Comparison of ENCODE assay signal across 8 cellular contexts in the genomic region with DNA sequence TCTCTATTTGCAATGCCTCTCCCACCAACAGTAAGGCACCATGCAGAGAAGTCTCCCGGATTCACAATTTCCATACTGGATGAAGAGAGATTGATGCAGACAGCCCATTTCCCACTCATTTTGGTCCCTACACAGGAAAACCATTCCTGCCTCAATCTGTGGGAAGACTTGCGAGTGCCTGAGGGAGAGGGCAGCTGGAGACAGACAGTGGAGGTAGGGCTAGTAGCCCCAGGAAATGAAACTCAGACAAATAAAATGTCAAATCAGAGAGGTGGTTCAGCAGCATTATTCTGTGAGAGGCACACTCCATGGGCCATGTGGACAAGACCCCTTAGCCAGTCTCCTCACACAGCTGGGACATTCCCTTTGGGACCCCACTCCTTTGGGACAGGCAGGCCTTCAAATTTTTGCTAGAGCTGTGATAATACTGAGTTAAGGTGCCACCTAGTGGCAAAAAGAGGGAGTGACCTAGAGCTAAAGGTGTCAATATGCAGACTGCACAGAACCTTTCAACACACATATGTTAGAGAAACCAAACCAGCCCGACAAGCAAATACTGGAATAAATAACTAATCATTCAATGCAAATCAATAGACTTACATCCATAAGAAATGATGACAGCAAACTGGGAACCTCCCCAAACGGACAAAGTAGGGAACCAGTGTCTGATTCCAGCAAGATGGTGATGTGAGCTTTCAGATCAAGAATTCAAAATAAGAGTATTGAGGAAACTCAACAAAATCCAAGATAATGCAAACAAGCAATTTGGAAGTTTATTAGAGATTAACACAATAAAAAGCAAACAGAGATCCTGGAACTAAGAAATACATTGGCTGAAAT.
DNase-seq lines count a peak whose midpoint lies in the region; ATAC-seq and TF ChIP-seq lines count a peak whose summit lies in the region.

No MANE protein-coding gene starts in this region.

- TF ChIP-seq CTCF in heart left ventricle (IDR thresholded peaks at IDR 0.05), result peak in 8 of 12 donors; percentile 11 to 39 (median 27)
- TF ChIP-seq CTCF in liver (IDR thresholded peaks at IDR 0.05; ENCODE audit: low read depth, low read length, missing input control), result peak; percentile 73

- H3K27me3 ChIP-seq in heart left ventricle (no peaks in the 10 kb centered on the region), liver (ENCODE audit: control insufficient read depth in 4 of 4, insufficient read depth in 4 of 4, low read length in 3 of 4) (no peaks in the 10 kb centered on the region)

- no peak for DNase-seq in heart left ventricle
- DNase-seq in left ventricle myocardium superior, result no peak
- DNase-seq in activated CD4-positive, alpha-beta T cell treated with anti-CD3 and anti-CD28 coated beads, Interleukin-2, amount 50 U/mL, for 48 hours, result peak; percentile 2 to 18
- no peak for DNase-seq in activated CD8-positive, alpha-beta memory T cell treated with anti-CD3 and anti-CD28 coated beads, Interleukin-2, amount 50 U/mL, for 4 hours

- H3K4me3 ChIP-seq in heart left ventricle (no peak overlapping the region), liver (ENCODE audit: low read depth in 1 of 3, low read length in 3 of 3) (no peak overlapping the region)

- no peak overlapping the region for H3K27ac ChIP-seq in heart left ventricle
- H3K27ac ChIP-seq in liver (ENCODE audit: low read depth in 1 of 2, low read length in 2 of 2), result no peak overlapping the region

- TF ChIP-seq RAD21 in liver (IDR thresholded peaks at IDR 0.05), result peak; percentile 76 to 84

- TF ChIP-seq POLR2A in heart left ventricle (IDR thresholded peaks at IDR 0.05), result no peak

- H3K9me3 ChIP-seq in heart left ventricle (peaks cover 0 to 58% (median 21%) of the 10 kb centered on the region in 12 donors), liver (ENCODE audit: control insufficient read depth in 4 of 4, low read length in 3 of 4) (no peaks in the 10 kb centered on the region)

- no peaks in the 10 kb centered on the region for H3K36me3 ChIP-seq in heart left ventricle
- no peaks in the 10 kb centered on the region for H3K36me3 ChIP-seq in liver (ENCODE audit: control insufficient read depth in 4 of 4, insufficient read depth in 3 of 4, low read depth in 1 of 4, low read length in 3 of 4)

- H3K4me1 ChIP-seq in heart left ventricle (no peaks in the 10 kb centered on the region), liver (ENCODE audit: control insufficient read depth in 4 of 4, insufficient read depth in 4 of 4, low read length in 3 of 4) (no peaks in the 10 kb centered on the region)

- intact Hi-C loops in heart left ventricle (cut with DNase I), result no loop called here
- intact Hi-C loops in left ventricle myocardium superior (cut with micrococcal nuclease), result no loop called here

- WGBS in heart left ventricle, 4 donors, result 57 to 68% (median 64%) methylated on average over 4 of the region's 4 CpGs
- WGBS in liver, result 60% methylated on average over 4 of the region's 4 CpGs

- H3K9ac ChIP-seq in liver (ENCODE audit: low read depth in 1 of 2, low read length in 2 of 2), result no peak overlapping the region

- ATAC-seq in heart left ventricle, result no peak
- ATAC-seq in left ventricle myocardium superior, result no peak
- ATAC-seq in GM21390 (IDR thresholded peaks at IDR 0.05; ENCODE audit: unreplicated experiment), result peak; percentile 95
- peak; percentile 95 for ATAC-seq in HG03565 (IDR thresholded peaks at IDR 0.05; ENCODE audit: unreplicated experiment)
- ATAC-seq in GM19023 (IDR thresholded peaks at IDR 0.05; ENCODE audit: unreplicated experiment), result no peak

TF ChIP-seq in liver, 16 proteins besides CTCF, POLR2A, EP300 and RAD21:
- TF ChIP-seq YY1 (IDR thresholded peaks at IDR 0.05) (no peak), SP1 (IDR thresholded peaks at IDR 0.05) (no peak), NR2F2 (IDR thresholded peaks at IDR 0.05) (no peak), EGR1 (IDR thresholded peaks at IDR 0.05; ENCODE audit: low read depth in 2 of 2) (no peak), JUND (IDR thresholded peaks at IDR 0.05) (no peak), HNF4A (conservative IDR thresholded peaks at IDR 0.05) (no peak), HNF4G (IDR thresholded peaks at IDR 0.05) (no peak), FOXA2 (IDR thresholded peaks at IDR 0.05) (no peak), GABPA (IDR thresholded peaks at IDR 0.05 in 1 of 2, conservative IDR thresholded peaks at IDR 0.05 in 1 of 2) (no peak), TAF1 (conservative IDR thresholded peaks at IDR 0.05) (no peak), FOXA1 (IDR thresholded peaks at IDR 0.05) (no peak), RXRA (IDR thresholded peaks at IDR 0.05) (no peak)
- TF ChIP-seq, protein P1, sequence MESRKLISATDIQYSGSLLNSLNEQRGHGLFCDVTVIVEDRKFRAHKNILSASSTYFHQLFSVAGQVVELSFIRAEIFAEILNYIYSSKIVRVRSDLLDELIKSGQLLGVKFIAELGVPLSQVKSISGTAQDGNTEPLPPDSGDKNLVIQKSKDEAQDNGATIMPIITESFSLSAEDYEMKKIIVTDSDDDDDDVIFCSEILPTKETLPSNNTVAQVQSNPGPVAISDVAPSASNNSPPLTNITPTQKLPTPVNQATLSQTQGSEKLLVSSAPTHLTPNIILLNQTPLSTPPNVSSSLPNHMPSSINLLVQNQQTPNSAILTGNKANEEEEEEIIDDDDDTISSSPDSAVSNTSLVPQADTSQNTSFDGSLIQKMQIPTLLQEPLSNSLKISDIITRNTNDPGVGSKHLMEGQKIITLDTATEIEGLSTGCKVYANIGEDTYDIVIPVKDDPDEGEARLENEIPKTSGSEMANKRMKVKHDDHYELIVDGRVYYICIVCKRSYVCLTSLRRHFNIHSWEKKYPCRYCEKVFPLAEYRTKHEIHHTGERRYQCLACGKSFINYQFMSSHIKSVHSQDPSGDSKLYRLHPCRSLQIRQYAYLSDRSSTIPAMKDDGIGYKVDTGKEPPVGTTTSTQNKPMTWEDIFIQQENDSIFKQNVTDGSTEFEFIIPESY (IDR thresholded peaks at IDR 0.05), result no peak
- TF ChIP-seq, protein P2, sequence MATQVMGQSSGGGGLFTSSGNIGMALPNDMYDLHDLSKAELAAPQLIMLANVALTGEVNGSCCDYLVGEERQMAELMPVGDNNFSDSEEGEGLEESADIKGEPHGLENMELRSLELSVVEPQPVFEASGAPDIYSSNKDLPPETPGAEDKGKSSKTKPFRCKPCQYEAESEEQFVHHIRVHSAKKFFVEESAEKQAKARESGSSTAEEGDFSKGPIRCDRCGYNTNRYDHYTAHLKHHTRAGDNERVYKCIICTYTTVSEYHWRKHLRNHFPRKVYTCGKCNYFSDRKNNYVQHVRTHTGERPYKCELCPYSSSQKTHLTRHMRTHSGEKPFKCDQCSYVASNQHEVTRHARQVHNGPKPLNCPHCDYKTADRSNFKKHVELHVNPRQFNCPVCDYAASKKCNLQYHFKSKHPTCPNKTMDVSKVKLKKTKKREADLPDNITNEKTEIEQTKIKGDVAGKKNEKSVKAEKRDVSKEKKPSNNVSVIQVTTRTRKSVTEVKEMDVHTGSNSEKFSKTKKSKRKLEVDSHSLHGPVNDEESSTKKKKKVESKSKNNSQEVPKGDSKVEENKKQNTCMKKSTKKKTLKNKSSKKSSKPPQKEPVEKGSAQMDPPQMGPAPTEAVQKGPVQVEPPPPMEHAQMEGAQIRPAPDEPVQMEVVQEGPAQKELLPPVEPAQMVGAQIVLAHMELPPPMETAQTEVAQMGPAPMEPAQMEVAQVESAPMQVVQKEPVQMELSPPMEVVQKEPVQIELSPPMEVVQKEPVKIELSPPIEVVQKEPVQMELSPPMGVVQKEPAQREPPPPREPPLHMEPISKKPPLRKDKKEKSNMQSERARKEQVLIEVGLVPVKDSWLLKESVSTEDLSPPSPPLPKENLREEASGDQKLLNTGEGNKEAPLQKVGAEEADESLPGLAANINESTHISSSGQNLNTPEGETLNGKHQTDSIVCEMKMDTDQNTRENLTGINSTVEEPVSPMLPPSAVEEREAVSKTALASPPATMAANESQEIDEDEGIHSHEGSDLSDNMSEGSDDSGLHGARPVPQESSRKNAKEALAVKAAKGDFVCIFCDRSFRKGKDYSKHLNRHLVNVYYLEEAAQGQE (IDR thresholded peaks at IDR 0.05), result no peak
- TF ChIP-seq, protein P3, sequence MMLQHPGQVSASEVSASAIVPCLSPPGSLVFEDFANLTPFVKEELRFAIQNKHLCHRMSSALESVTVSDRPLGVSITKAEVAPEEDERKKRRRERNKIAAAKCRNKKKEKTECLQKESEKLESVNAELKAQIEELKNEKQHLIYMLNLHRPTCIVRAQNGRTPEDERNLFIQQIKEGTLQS (IDR thresholded peaks at IDR 0.05), result no peak
- TF ChIP-seq, protein P4, sequence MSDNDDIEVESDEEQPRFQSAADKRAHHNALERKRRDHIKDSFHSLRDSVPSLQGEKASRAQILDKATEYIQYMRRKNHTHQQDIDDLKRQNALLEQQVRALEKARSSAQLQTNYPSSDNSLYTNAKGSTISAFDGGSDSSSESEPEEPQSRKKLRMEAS (IDR thresholded peaks at IDR 0.05), result no peak
TF ChIP-seq in liver: peak in this region for 0.

Comparison
In these comparisons a context has a peak if more than half of its experiments do, and no peak if none do; other contexts are left out.
1. ATAC-seq: peak in GM21390 (single experiment) and HG03565 (single experiment); none in heart left ventricle (0 of 4), left ventricle myocardium superior (single experiment) and GM19023 (single experiment).
2. DNase-seq: peak in activated CD4-positive, alpha-beta T cell treated with anti-CD3 and anti-CD28 coated beads, Interleukin-2, amount 50 U/mL, for 48 hours (2 of 2); none in heart left ventricle (0 of 5), left ventricle myocardium superior (single experiment) and activated CD8-positive, alpha-beta memory T cell treated with anti-CD3 and anti-CD28 coated beads, Interleukin-2, amount 50 U/mL, for 4 hours (single experiment).